In genomic region chr13:99320693-99321481, GRCh38 we compare ENCODE assay signal across 10 cellular contexts. TPM values are rescaled to one million over a fixed set of nuclear protein-coding genes. Genes with fewer than 3 reads are reported as not detected.
DNase-seq lines count a peak whose midpoint lies in the region; TF ChIP-seq lines count a peak whose summit lies in the region.
"Had no signal": no experiment of that assay in that cellular context is flagged by ENCODE, and none has a peak within 500 bp of the region (broad histone marks: within the 10 kb centered on the region; RNA-seq: fewer than 3 reads in every experiment).

No MANE protein-coding gene starts in this region.

- TF ChIP-seq CTCF in SK-N-SH (IDR thresholded peaks at IDR 0.05) (no peak), fibroblast of lung (conservative IDR thresholded peaks at IDR 0.05 in 1 of 2, IDR thresholded peaks at IDR 0.05 in 1 of 2; ENCODE audit: low read depth in 1 of 2, low read length in 2 of 2) (no peak), suprapubic skin (IDR thresholded peaks at IDR 0.05) (no peak), Calu3 (IDR thresholded peaks at IDR 0.05; ENCODE audit: unreplicated experiment) (no peak)

- peaks cover 87% of the 10 kb centered on the region for H3K4me1 Mint-ChIP-seq in activated naive CD4-positive, alpha-beta T cell treated with anti-CD3 and anti-CD28 coated beads, Interleukin-2, amount 50 U/mL, for 24 hours
- H3K4me1 Mint-ChIP-seq in activated naive CD4-positive, alpha-beta T cell treated with anti-CD3 and anti-CD28 coated beads for 36 hours (ENCODE audit: low read depth) = peaks cover 79% of the 10 kb centered on the region
- H3K4me1 Mint-ChIP-seq in Calu3 (ENCODE audit: low read depth, unreplicated experiment) = no peaks in the 10 kb centered on the region
- H3K4me1 Mint-ChIP-seq: brain had no signal

- CTCF ChIA-PET in activated naive CD4-positive, alpha-beta T cell treated with anti-CD3 and anti-CD28 coated beads for 36 hours (lab: Charles Lee) = interaction anchor here (0.8 to 2.9 kb wide), 11 partner anchors 8 to 144 kb away, joined by 3 to 15 read pairs (median 5); no protein-coding TSS in a partner anchor
- CTCF ChIA-PET in SK-N-SH (lab: Yijun Ruan, JAX) = interaction anchor here (1.0 to 1.1 kb wide), 2 partner anchors 8 to 136 kb away, joined by 3 to 4 read pairs; no protein-coding TSS in a partner anchor
- CTCF ChIA-PET in Calu3 (lab: Charles Lee) = no interaction called here

- H3K4me2 ChIP-seq in SK-N-SH (peak overlapping the region; percentile 69; the same call in 1 of the 2 replicates), fibroblast of lung (ENCODE audit: extremely low read depth, insufficient read depth, low read length) (no peak overlapping the region), mesendoderm (ENCODE audit: low read length) (no peak overlapping the region)

- H3K79me2 ChIP-seq in SK-N-SH (ENCODE audit: insufficient read depth) (no peaks in the 10 kb centered on the region), fibroblast of lung (ENCODE audit: control insufficient read depth, insufficient read depth, low read length) (no peaks in the 10 kb centered on the region), mesendoderm (ENCODE audit: control insufficient read depth, insufficient read depth, low read length) (no peaks in the 10 kb centered on the region)

- H3K4me1 ChIP-seq in SK-N-SH (ENCODE audit: control insufficient read depth in 1 of 2, insufficient read depth in 2 of 2, low read depth in 1 of 2, low read length in 1 of 2) = peaks cover 0 to 37% of the 10 kb centered on the region in 2 experiments
- H3K4me1 ChIP-seq in fibroblast of lung (ENCODE audit: control insufficient read depth, extremely low read depth, insufficient read depth, low read length) = peaks cover 19% of the 10 kb centered on the region
- H3K4me1 ChIP-seq in suprapubic skin = peaks cover 31% of the 10 kb centered on the region
- H3K4me1 ChIP-seq in mesendoderm (ENCODE audit: control insufficient read depth, low read depth, low read length) = no peaks in the 10 kb centered on the region

- H2AK5ac ChIP-seq in mesendoderm (ENCODE audit: low read length) = no peak overlapping the region

- H3K4ac ChIP-seq in mesendoderm (ENCODE audit: low read depth, low read length) = no peak overlapping the region

- no peak for DNase-seq in activated naive CD4-positive, alpha-beta T cell treated with anti-CD3 and anti-CD28 coated beads for 36 hours
- DNase-seq in SK-N-SH (no peak), fibroblast of lung (ENCODE audit: low read depth in 2 of 2) (peak; percentile 84 to 91), suprapubic skin (ENCODE audit: low spot score in 2 of 2) (no peak), Calu3 (no peak), mesendoderm (no peak)
- no peak for DNase-seq in stimulated activated CD4-positive, alpha-beta T cell treated with anti-CD3 and anti-CD28 coated beads, Interleukin-4, amount 100 ng/mL, for 1 hour

- H4K20me1 ChIP-seq in SK-N-SH (ENCODE audit: insufficient read depth) = no peaks in the 10 kb centered on the region
- no peaks in the 10 kb centered on the region for H4K20me1 ChIP-seq in fibroblast of lung (ENCODE audit: control insufficient read depth, extremely low read depth, insufficient read depth, low read length)

- H3K36me3 ChIP-seq in SK-N-SH (replicated peaks in 1 of 2; ENCODE audit: control insufficient read depth in 1 of 2, insufficient read depth in 2 of 2, low read length in 1 of 2) = peaks cover 4 to 8% of the 10 kb centered on the region in 2 experiments
- H3K36me3 ChIP-seq in fibroblast of lung (ENCODE audit: control insufficient read depth, insufficient read depth, low read length) = no peaks in the 10 kb centered on the region
- peaks cover 22% of the 10 kb centered on the region for H3K36me3 ChIP-seq in suprapubic skin
- H3K36me3 ChIP-seq in mesendoderm (ENCODE audit: control insufficient read depth, insufficient read depth, low read length) = no peaks in the 10 kb centered on the region

- 76% methylated on average over 5 of the region's 5 CpGs for WGBS in SK-N-SH (ENCODE audit: low lambda C conversion rate)
- 61% methylated on average over 5 of the region's 5 CpGs for WGBS in suprapubic skin
- WGBS in mesendoderm (ENCODE audit: extremely low coverage, insufficient coverage, low lambda C conversion rate) = no CpG with 5 or more reads among the region's 5 CpGs

- TF ChIP-seq RAD21 in SK-N-SH (IDR thresholded peaks at IDR 0.05; ENCODE audit: low read length) = no peak

- H3K9me2 ChIP-seq in SK-N-SH = no peaks in the 10 kb centered on the region

- H3K79me1 ChIP-seq in mesendoderm (ENCODE audit: low read length) = no peaks in the 10 kb centered on the region

- no peak overlapping the region for H3K4me3 Mint-ChIP-seq in activated naive CD4-positive, alpha-beta T cell treated with anti-CD3 and anti-CD28 coated beads, Interleukin-2, amount 50 U/mL, for 24 hours
- no peak overlapping the region for H3K4me3 Mint-ChIP-seq in activated naive CD4-positive, alpha-beta T cell treated with anti-CD3 and anti-CD28 coated beads for 36 hours
- H3K4me3 Mint-ChIP-seq in Calu3 (ENCODE audit: low read depth, unreplicated experiment) = no peak overlapping the region
- H3K4me3 Mint-ChIP-seq: brain had no signal

- TF ChIP-seq EP300 in SK-N-SH (IDR thresholded peaks at IDR 0.05; ENCODE audit: borderline replicate concordance in 1 of 2, low read depth in 1 of 2, low read length in 1 of 2) (peak in 1 of 2 experiments; percentile 11; a peak in 1 of 4 replicates), suprapubic skin (IDR thresholded peaks at IDR 0.05) (no peak)

- TF ChIP-seq POLR2A in suprapubic skin (IDR thresholded peaks at IDR 0.05) = no peak

- intact Hi-C loops in activated naive CD4-positive, alpha-beta T cell treated with anti-CD3 and anti-CD28 coated beads for 36 hours (cut with micrococcal nuclease) = loop anchor here (10.0 kb wide), 1 partner anchor 406 kb away; no protein-coding TSS in a partner anchor
- intact Hi-C loops in Calu3 (cut with micrococcal nuclease; ENCODE audit: unreplicated experiment) = no loop called here

- H3K9me3 ChIP-seq in SK-N-SH = no peaks in the 10 kb centered on the region
- H3K9me3 ChIP-seq in fibroblast of lung (ENCODE audit: control insufficient read depth, insufficient read depth, low read depth, low read length) = no peaks in the 10 kb centered on the region
- H3K9me3 ChIP-seq in suprapubic skin = no peaks in the 10 kb centered on the region

- H3K9me3 Mint-ChIP-seq in activated naive CD4-positive, alpha-beta T cell treated with anti-CD3 and anti-CD28 coated beads, Interleukin-2, amount 50 U/mL, for 24 hours = no peaks in the 10 kb centered on the region
- no peaks in the 10 kb centered on the region for H3K9me3 Mint-ChIP-seq in activated naive CD4-positive, alpha-beta T cell treated with anti-CD3 and anti-CD28 coated beads for 36 hours
- H3K9me3 Mint-ChIP-seq in Calu3 (ENCODE audit: low read depth, unreplicated experiment) = no peaks in the 10 kb centered on the region
- H3K9me3 Mint-ChIP-seq: brain, IgD-negative memory B cell had no signal

- peak overlapping the region; percentile 51 for H3K27ac Mint-ChIP-seq in activated naive CD4-positive, alpha-beta T cell treated with anti-CD3 and anti-CD28 coated beads, Interleukin-2, amount 50 U/mL, for 24 hours
- H3K27ac Mint-ChIP-seq in activated naive CD4-positive, alpha-beta T cell treated with anti-CD3 and anti-CD28 coated beads for 36 hours = no peak overlapping the region
- H3K27ac Mint-ChIP-seq in Calu3 (ENCODE audit: unreplicated experiment) = no peak overlapping the region
- H3K27ac Mint-ChIP-seq: brain had no signal

- H2BK5ac ChIP-seq in mesendoderm (ENCODE audit: low read length) = no peak overlapping the region

- H2BK15ac ChIP-seq in mesendoderm (replicated peaks; ENCODE audit: low read depth) = no peak overlapping the region

- H3K27me3 ChIP-seq in SK-N-SH (ENCODE audit: insufficient read depth) = no peaks in the 10 kb centered on the region
- H3K27me3 ChIP-seq in fibroblast of lung (ENCODE audit: control insufficient read depth, insufficient read depth, low read length) = no peaks in the 10 kb centered on the region
- H3K27me3 ChIP-seq in suprapubic skin = no peaks in the 10 kb centered on the region
- H3K27me3 ChIP-seq in mesendoderm (ENCODE audit: insufficient read depth, low read length, poor library complexity) = no peaks in the 10 kb centered on the region

- no peak overlapping the region for H3K23ac ChIP-seq in mesendoderm (ENCODE audit: low read length)

- H3K9ac ChIP-seq in SK-N-SH (peak overlapping the region; percentile 50; the same call in 1 of the 2 replicates), fibroblast of lung (ENCODE audit: insufficient read depth, low read length) (no peak overlapping the region), mesendoderm (ENCODE audit: low read length) (no peak overlapping the region)

- H4K8ac ChIP-seq in mesendoderm (ENCODE audit: low read depth, low read length) = no peak overlapping the region

- H3K56ac ChIP-seq in mesendoderm (ENCODE audit: low read length) = no peak overlapping the region

- H3K36me3 Mint-ChIP-seq in activated naive CD4-positive, alpha-beta T cell treated with anti-CD3 and anti-CD28 coated beads, Interleukin-2, amount 50 U/mL, for 24 hours = peaks cover 28% of the 10 kb centered on the region
- peaks cover 30% of the 10 kb centered on the region for H3K36me3 Mint-ChIP-seq in activated naive CD4-positive, alpha-beta T cell treated with anti-CD3 and anti-CD28 coated beads for 36 hours (ENCODE audit: low read depth)
- H3K36me3 Mint-ChIP-seq in Calu3 (ENCODE audit: insufficient read depth, unreplicated experiment) = no peaks in the 10 kb centered on the region

- POLR2A ChIA-PET in SK-N-SH (lab: Yijun Ruan, JAX) = no interaction called here

- peaks cover 39% of the 10 kb centered on the region for H3F3A ChIP-seq in SK-N-SH (replicated peaks; ENCODE audit: insufficient read depth)

- no peak overlapping the region for H3K18ac ChIP-seq in mesendoderm (ENCODE audit: low read length)

- H3K27ac ChIP-seq in SK-N-SH (ENCODE audit: low read depth in 2 of 2, low read length in 1 of 2) (peak overlapping the region; percentile 5 to 99; a peak in 2 of 4 replicates), fibroblast of lung (ENCODE audit: insufficient read depth, low read length) (peak overlapping the region; percentile 61), suprapubic skin (peak overlapping the region; percentile 55), mesendoderm (ENCODE audit: low read depth, low read length) (no peak overlapping the region)

- H4K5ac ChIP-seq in mesendoderm (ENCODE audit: low read length) = no peak overlapping the region

- H2AFZ ChIP-seq in SK-N-SH (ENCODE audit: low read depth) (no peak overlapping the region), fibroblast of lung (ENCODE audit: low read length) (no peak overlapping the region)

- no TSS peak for BruUV-seq in Calu3 (replicated peaks; lab: Mats Ljungman, UMichigan)

- H2BK120ac ChIP-seq in mesendoderm (ENCODE audit: low read depth, low read length) = no peak overlapping the region

- H3K27me3 Mint-ChIP-seq in activated naive CD4-positive, alpha-beta T cell treated with anti-CD3 and anti-CD28 coated beads, Interleukin-2, amount 50 U/mL, for 24 hours = no peaks in the 10 kb centered on the region
- no peaks in the 10 kb centered on the region for H3K27me3 Mint-ChIP-seq in activated naive CD4-positive, alpha-beta T cell treated with anti-CD3 and anti-CD28 coated beads for 36 hours (ENCODE audit: low read depth)
- H3K27me3 Mint-ChIP-seq in Calu3 (ENCODE audit: unreplicated experiment) = no peaks in the 10 kb centered on the region
- H3K27me3 Mint-ChIP-seq: brain, IgD-negative memory B cell had no signal

- H3K4me3 ChIP-seq in SK-N-SH (ENCODE audit: low read depth in 2 of 2, low read length in 1 of 2) (no peak overlapping the region), fibroblast of lung (replicated peaks in 1 of 4; ENCODE audit: control extremely low read depth in 1 of 4, insufficient read depth in 1 of 4, low read depth in 3 of 4, low read length in 4 of 4) (no peak overlapping the region), suprapubic skin (no peak overlapping the region), mesendoderm (ENCODE audit: low read length) (no peak overlapping the region)

RNA-seq across cellular contexts. Expression of gene GPR183, which starts 13.7 kb away (rescaled TPM):
- 10 to 100 TPM; 37.4 to 38.8 TPM for total RNA-seq in activated naive CD4-positive, alpha-beta T cell treated with anti-CD3 and anti-CD28 coated beads for 36 hours
- 0.07 and 0.10 TPM in 2 replicates for polyA plus RNA-seq in SK-N-SH (2012; rRNA removed)
- polyA plus RNA-seq in SK-N-SH (2012; cell fraction: cytosol; rRNA removed) = 0.03 and 0.24 TPM in 2 replicates
- 0.10 TPM in 1 of 2 replicates, not detected in the other for polyA plus RNA-seq in SK-N-SH (2012; cell fraction: nucleus; rRNA removed)
- not detected in 2 replicates for total RNA-seq in fibroblast of lung
- polyA plus RNA-seq in fibroblast of lung = 0.03 and 0.27 TPM in 2 replicates
- polyA plus RNA-seq in fibroblast of lung (2012) = 0.07 TPM in 1 of 2 replicates, not detected in the other
- polyA minus RNA-seq in fibroblast of lung (ENCODE audit: low replicate concordance) = not detected in 2 replicates
- total RNA-seq in suprapubic skin = 1 to 10 TPM; 2.3 to 7.0 (median 4.4) TPM
- not detected in 2 replicates for total RNA-seq in Calu3 (2022)
- polyA plus RNA-seq in mesendoderm (2013, experiment 1 of 2) = 0.01 TPM
- polyA plus RNA-seq in mesendoderm (2013, experiment 2 of 2) = 0.01 TPM

Comparison
In these comparisons a context has a peak if more than half of its experiments do, and no peak if none do; other contexts are left out.
1. DNase-seq: peak in fibroblast of lung (2 of 2); none in activated naive CD4-positive, alpha-beta T cell treated with anti-CD3 and anti-CD28 coated beads for 36 hours (single experiment), SK-N-SH (single experiment), suprapubic skin (0 of 2), Calu3 (single experiment), mesendoderm (single experiment) and stimulated activated CD4-positive, alpha-beta T cell treated with anti-CD3 and anti-CD28 coated beads, Interleukin-4, amount 100 ng/mL, for 1 hour (single experiment).
2. RNA of gene GPR183, which starts 13.7 kb away (total RNA-seq): 37.4 to 38.8 TPM in activated naive CD4-positive, alpha-beta T cell treated with anti-CD3 and anti-CD28 coated beads for 36 hours; 2.3 to 7.0 TPM in suprapubic skin, not detected in fibroblast of lung and not detected in Calu3; every median in the first group is over 4 times any median in the second.